8 cellular contexts compared by ENCODE assay signal in genomic region chr11:66311965-66312548, GRCh38. TPM values are rescaled to one million over a fixed set of nuclear protein-coding genes. Genes with fewer than 3 reads are reported as not detected.
DNase-seq lines count a peak whose midpoint lies in the region; ATAC-seq, FAIRE-seq and TF ChIP-seq lines count a peak whose summit lies in the region.

No MANE protein-coding gene starts in this region.

- peak; percentile 94 for TF ChIP-seq CTCF in AG04450 (IDR thresholded peaks at IDR 0.05; ENCODE audit: low read depth, low read length)
- no peak; the same call in 1 of the 2 replicates for TF ChIP-seq CTCF in WI38 (IDR thresholded peaks at IDR 0.05; ENCODE audit: low read depth, low read length)
- TF ChIP-seq CTCF in bronchial epithelial cell (IDR thresholded peaks at IDR 0.05; ENCODE audit: insufficient read depth, low read length, severe bottlenecking): peak; percentile 93
- peak in 8 of 11 experiments; percentile 49 to 96 (median 93) for TF ChIP-seq CTCF in spleen (IDR thresholded peaks at IDR 0.05 in 8 of 11, conservative IDR thresholded peaks at IDR 0.05 in 3 of 11)

- peaks cover 5 to 59% (median 31%) of the 10 kb centered on the region in 6 donors for H3K4me1 ChIP-seq in spleen

- FAIRE-seq in bronchial epithelial cell (lab: Jason Lieb, UNC): no peak

- DNase-seq in AG04450 (ENCODE audit: low read depth, low spot score) (peak; percentile 84), NCI-H2196 (lab: John Stamatoyannopoulos, UW; ENCODE audit: unreplicated experiment) (peak; percentile 97), bronchial epithelial cell (ENCODE audit: low read depth) (peak; percentile 89), iris pigment epithelial cell (ENCODE audit: low read depth) (peak; percentile 93), spleen (peak; percentile 98)

- WGBS in spleen, 5 donors: 0 to 1% (median 1%) methylated on average over 37 to 44 of the region's 44 CpGs

- H3K27ac ChIP-seq in AG04450 (ENCODE audit: low read depth, low read length) (peak overlapping the region; percentile 89), spleen (peak overlapping the region; percentile 83 to 93 (median 90))

- TF ChIP-seq POLR2A in spleen (IDR thresholded peaks at IDR 0.05): no peak

- ATAC-seq in GM18907 (IDR thresholded peaks at IDR 0.05; ENCODE audit: unreplicated experiment) (peak; percentile 69), HG03139 (IDR thresholded peaks at IDR 0.05; ENCODE audit: unreplicated experiment) (peak; percentile 51)

- intact Hi-C loops in spleen (cut with DNase I; ENCODE audit: low total_unique reads): loop anchor here (2.0 to 5.0 kb wide), 2 partner anchors 17 to 75 kb away; no protein-coding TSS in a partner anchor

- H3K27me3 ChIP-seq in AG04450 (ENCODE audit: control insufficient read depth, insufficient read depth, low read length): peaks cover 7% of the 10 kb centered on the region
- peaks cover 2% of the 10 kb centered on the region for H3K27me3 ChIP-seq in bronchial epithelial cell (ENCODE audit: control insufficient read depth, insufficient read depth, low read length)
- peaks cover 0 to 17% (median 0%) of the 10 kb centered on the region in 7 donors for H3K27me3 ChIP-seq in spleen (replicated peaks in 1 of 7)

- H3K36me3 ChIP-seq in bronchial epithelial cell (ENCODE audit: control insufficient read depth, insufficient read depth, low read length) (no peaks in the 10 kb centered on the region), spleen (no peaks in the 10 kb centered on the region)

- CTCF ChIA-PET in AG04450 (lab: Charles Lee): interaction anchor here (0.6 to 3.9 kb wide), 30 partner anchors 10 to 106 kb away, joined by 3 to 98 read pairs (median 5); partner anchors contain the start of genes BRMS1, RAB1B, RIN1 and YIF1A

- peak overlapping the region; percentile 74 for H3K4me3 ChIP-seq in AG04450 (ENCODE audit: low read depth, low read length)
- H3K4me3 ChIP-seq in WI38 (ENCODE audit: low read depth, low read length): peak overlapping the region; percentile 66
- peak overlapping the region; percentile 55 for H3K4me3 ChIP-seq in bronchial epithelial cell (ENCODE audit: low read depth, low read length)
- H3K4me3 ChIP-seq in spleen: peak overlapping the region; percentile 38 to 77 (median 55)

- POLR2A ChIA-PET in AG04450 (lab: Yijun Ruan, JAX): interaction anchor here (0.7 to 3.1 kb wide), 18 partner anchors 10 to 422 kb away, joined by 3 to 99 read pairs (median 6); partner anchors contain the start of genes BRMS1, CCDC85B, DPP3 and FOSL1

- H3K9me3 ChIP-seq in AG04450 (ENCODE audit: control insufficient read depth, insufficient read depth, low read length) (peaks cover 8% of the 10 kb centered on the region; the same call in 1 of the 2 replicates), spleen (no peaks in the 10 kb centered on the region)

RNA-seq across cellular contexts. Expression of gene CD248, which starts 4.8 kb away (rescaled TPM):
- 105 and 128 TPM in 2 replicates for polyA plus RNA-seq in AG04450 (2011; rRNA removed)
- 55.9 and 67.4 TPM in 2 replicates for polyA minus RNA-seq in AG04450 (2011; rRNA and poly(A)+ RNA removed)
- total RNA-seq in bronchial epithelial cell: under 0.01 TPM in 2 replicates
- 10 to 100 TPM in 2 of 7 donors, 1 to 10 TPM in 5; 4.7 to 15.7 (median 6.5) TPM for total RNA-seq in spleen
- 1 to 10 TPM; 1.7 to 2.7 (median 2.0) TPM for polyA plus RNA-seq in spleen

RNA-seq across cellular contexts. Expression of gene TMEM151A, which starts 20.4 kb away (rescaled TPM):
- polyA plus RNA-seq in AG04450 (2011; rRNA removed): not detected in 2 replicates
- not detected in 2 replicates for polyA minus RNA-seq in AG04450 (2011; rRNA and poly(A)+ RNA removed)
- total RNA-seq in bronchial epithelial cell: not detected in 2 replicates
- under 1 TPM in 1 of 7 donors, not detected in 6; 0.34 TPM for total RNA-seq in spleen
- polyA plus RNA-seq in spleen: under 1 TPM in 2 of 3 donors, not detected in 1; 0.02 TPM

RNA-seq across cellular contexts. Expression of gene YIF1A, which starts 23.1 kb away (rescaled TPM):
- polyA plus RNA-seq in AG04450 (2011; rRNA removed): 126 and 140 TPM in 2 replicates
- polyA minus RNA-seq in AG04450 (2011; rRNA and poly(A)+ RNA removed): 175 and 209 TPM in 2 replicates
- total RNA-seq in bronchial epithelial cell: 231 and 294 TPM in 2 replicates
- 10 to 100 TPM; 34.7 to 50.4 (median 40.4) TPM for total RNA-seq in spleen
- 10 to 100 TPM; 48.3 to 60.1 (median 49.3) TPM for polyA plus RNA-seq in spleen

RNA-seq across cellular contexts. Expression of gene RIN1, which starts 24.2 kb away (rescaled TPM):
- polyA plus RNA-seq in AG04450 (2011; rRNA removed) (6.7 and 9.0 TPM in 2 replicates), spleen (1 to 10 TPM; 2.3 to 7.8 (median 7.0) TPM)
- 5.7 and 5.9 TPM in 2 replicates for polyA minus RNA-seq in AG04450 (2011; rRNA and poly(A)+ RNA removed)
- total RNA-seq in bronchial epithelial cell (19.0 and 19.7 TPM in 2 replicates), spleen (10 to 100 TPM in 1 of 7 donors, 1 to 10 TPM in 6; 5.7 to 10.9 (median 8.9) TPM)

RNA-seq across cellular contexts. Expression of gene BRMS1, which starts 32.8 kb away (rescaled TPM):
- polyA plus RNA-seq in AG04450 (2011; rRNA removed) (35.2 and 39.3 TPM in 2 replicates), spleen (10 to 100 TPM; 61.6 to 90.6 (median 83.0) TPM)
- polyA minus RNA-seq in AG04450 (2011; rRNA and poly(A)+ RNA removed): 12.9 and 15.2 TPM in 2 replicates
- total RNA-seq in bronchial epithelial cell (67.6 and 81.6 TPM in 2 replicates), spleen (10 to 100 TPM; 32.3 to 52.5 (median 37.2) TPM)

Comparison
In these comparisons a context has a peak if more than half of its experiments do, and no peak if none do; other contexts are left out.
1. Peak in every context shown above with its lines: DNase-seq, ATAC-seq, H3K4me3 ChIP-seq and H3K27ac ChIP-seq.